ENCODE assay signal across 19 cellular contexts in the genomic region with DNA sequence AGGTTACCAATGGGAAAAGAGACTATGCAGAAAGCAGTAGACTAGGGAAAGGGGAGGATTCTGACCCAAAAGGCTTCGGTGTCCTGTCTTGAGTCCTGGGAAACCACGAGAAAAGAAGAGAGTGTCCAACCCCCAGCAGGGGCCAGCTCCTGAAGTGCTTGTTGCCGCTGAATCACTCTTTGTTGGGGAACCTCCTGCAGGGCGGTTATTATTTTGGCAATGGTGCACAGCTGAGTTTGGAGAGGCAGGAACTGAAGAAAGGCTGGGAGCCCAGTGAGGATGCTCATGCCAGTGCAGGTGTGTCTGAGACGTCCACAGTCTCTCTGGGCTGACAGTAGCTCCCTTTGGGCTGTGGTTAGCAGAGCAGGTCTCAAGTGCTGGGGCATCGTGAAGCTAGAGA.
DNase-seq lines count a peak whose midpoint lies in the region; ATAC-seq and TF ChIP-seq lines count a peak whose summit lies in the region.
"Had no signal": no experiment of that assay in that cellular context is flagged by ENCODE, and none has a peak within 500 bp of the region (broad histone marks: within the 10 kb centered on the region; RNA-seq: fewer than 3 reads in every experiment).

No MANE protein-coding gene starts in this region.

- H3K4me3 Mint-ChIP-seq in activated CD4-positive, alpha-beta T cell treated with anti-CD3 and anti-CD28 coated beads for 36 hours: no peak overlapping the region
- no peak overlapping the region for H3K4me3 Mint-ChIP-seq in IgD-negative memory B cell
- peak overlapping the region in 1 of 5 experiments; percentile 9 for H3K4me3 Mint-ChIP-seq in brain

- no peaks in the 10 kb centered on the region for H3K79me2 ChIP-seq in osteoblast (ENCODE audit: insufficient read depth, low read length)

- no peaks in the 10 kb centered on the region for H3K27me3 ChIP-seq in neutrophil
- H3K27me3 ChIP-seq in osteoblast (ENCODE audit: insufficient read depth, low read length): peaks cover 18% of the 10 kb centered on the region
- H3K27me3 ChIP-seq: ascending aorta, ovary, sigmoid colon had no signal

- H3K27me3 Mint-ChIP-seq in activated CD4-positive, alpha-beta T cell treated with anti-CD3 and anti-CD28 coated beads for 36 hours: no peaks in the 10 kb centered on the region
- H3K27me3 Mint-ChIP-seq in IgD-negative memory B cell (no peaks in the 10 kb centered on the region), brain (no peaks in the 10 kb centered on the region)

- H4K20me1 ChIP-seq in osteoblast (ENCODE audit: insufficient read depth, low read length): no peaks in the 10 kb centered on the region

- intact Hi-C loops in activated CD4-positive, alpha-beta T cell treated with anti-CD3 and anti-CD28 coated beads for 36 hours (cut with DNase I, micrococcal nuclease): no loop called here

- TF ChIP-seq CTCF in brain (conservative IDR thresholded peaks at IDR 0.05) (no peak), neutrophil (IDR thresholded peaks at IDR 0.05) (no peak), osteoblast (IDR thresholded peaks at IDR 0.05; ENCODE audit: extremely low read depth, low read depth, low read length) (no peak), GM10248 (IDR thresholded peaks at IDR 0.05; ENCODE audit: control extremely low read depth, extremely low read depth, low read depth, missing control alignments) (no peak)

- peak overlapping the region; percentile 10 for H3K27ac Mint-ChIP-seq in activated CD4-positive, alpha-beta T cell treated with anti-CD3 and anti-CD28 coated beads for 36 hours
- H3K27ac Mint-ChIP-seq in IgD-negative memory B cell (peak overlapping the region in 2 of 3 donors; percentile 79 to 83), brain (peak overlapping the region in 3 of 5 experiments; percentile 9 to 42 (median 35))

- peak overlapping the region; percentile 93 for H3K27ac ChIP-seq in neutrophil
- no peak overlapping the region for H3K27ac ChIP-seq in osteoblast (ENCODE audit: low read depth, low read length)
- H3K27ac ChIP-seq: ascending aorta, ovary, sigmoid colon had no signal

- peaks cover 25% of the 10 kb centered on the region for H3K4me1 Mint-ChIP-seq in activated CD4-positive, alpha-beta T cell treated with anti-CD3 and anti-CD28 coated beads for 36 hours
- H3K4me1 Mint-ChIP-seq in IgD-negative memory B cell (peaks cover 30 to 37% (median 35%) of the 10 kb centered on the region in 3 donors), brain (peaks cover 24% of the 10 kb centered on the region)

- H3K4me1 ChIP-seq in neutrophil (ENCODE audit: control insufficient read depth in 1 of 2, insufficient read depth in 1 of 2, low read depth in 1 of 2, low read length in 1 of 2) (peaks cover 43 to 50% of the 10 kb centered on the region in 2 experiments), osteoblast (ENCODE audit: insufficient read depth, low read length) (no peaks in the 10 kb centered on the region)
- H3K4me1 ChIP-seq: ascending aorta, sigmoid colon had no signal

- H3K36me3 ChIP-seq in neutrophil (peaks cover 90% of the 10 kb centered on the region), osteoblast (ENCODE audit: insufficient read depth, low read length) (no peaks in the 10 kb centered on the region)
- H3K36me3 ChIP-seq: ascending aorta, ovary, sigmoid colon had no signal

- ATAC-seq in activated CD4-positive, alpha-beta T cell treated with anti-CD3 and anti-CD28 coated beads for 36 hours: no peak
- ATAC-seq: esophagus mucosa, Panc1 had no signal

- DNase-seq in activated CD4-positive, alpha-beta T cell treated with anti-CD3 and anti-CD28 coated beads for 36 hours: no peak
- no peak for DNase-seq in activated CD4-positive, alpha-beta T cell treated with anti-CD3 and anti-CD28 coated beads, Interleukin-2, amount 50 U/mL, for 4 hours
- DNase-seq in osteoblast (ENCODE audit: insufficient read length, low spot score, missing footprints) (no peak), GM10248 (ENCODE audit: extremely low spot score) (no peak), activated gamma-delta T cell (lab: John Stamatoyannopoulos, UW) (no peak)
- DNase-seq: activated effector memory CD4-positive, alpha-beta T cell treated with Interleukin-2 at 50 U/mL for 16 hours; dermis blood vessel endothelial cell; NCI-H187 treated with DMSO at 0.1 percent for 48 hours; NCI-H774; ovary; sigmoid colon; SK-N-SH; stimulated activated CD4-positive, alpha-beta T cell treated with anti-CD3 and anti-CD28 coated beads, Interleukin-1b, Interleukin-23, amount 100 ng/mL, for 48 hours had no signal

- H3K4me2 ChIP-seq in osteoblast (ENCODE audit: insufficient read depth, low read length): no peak overlapping the region
- H3K4me2 ChIP-seq: SK-N-SH had no signal

- peak overlapping the region in 1 of 2 experiments; percentile 24 for H3K4me3 ChIP-seq in neutrophil (ENCODE audit: low read depth in 1 of 2, low read length in 1 of 2)
- H3K4me3 ChIP-seq in osteoblast (ENCODE audit: insufficient read depth, low read length): no peak overlapping the region
- H3K4me3 ChIP-seq: ascending aorta, ovary, sigmoid colon had no signal

- H3K9me3 ChIP-seq in neutrophil: peaks cover 4% of the 10 kb centered on the region
- no peaks in the 10 kb centered on the region for H3K9me3 ChIP-seq in osteoblast (ENCODE audit: low read depth, low read length)
- H3K9me3 ChIP-seq: ascending aorta, ovary, sigmoid colon, SK-N-SH had no signal

- CTCF ChIA-PET in activated CD4-positive, alpha-beta T cell treated with anti-CD3 and anti-CD28 coated beads for 36 hours (lab: Charles Lee): interaction anchor here (0.7 kb wide), 1 partner anchor 8 kb away, joined by 3 read pairs; no protein-coding TSS in a partner anchor
- CTCF ChIA-PET in GM10248 (lab: Yijun Ruan, JAX): interaction anchor here (1.2 kb wide), 1 partner anchor 10 kb away, joined by 3 read pairs; no protein-coding TSS in a partner anchor

- POLR2A ChIA-PET in activated CD4-positive, alpha-beta T cell treated with anti-CD3 and anti-CD28 coated beads for 36 hours (lab: Charles Lee): no interaction called here
- POLR2A ChIA-PET in GM10248 (lab: Yijun Ruan, JAX): interaction anchor here (0.7 kb wide), 1 partner anchor 111 kb away, joined by 9 read pairs; no protein-coding TSS in a partner anchor

- no peak overlapping the region for H2AFZ ChIP-seq in osteoblast (ENCODE audit: low read length)

- peaks cover 6% of the 10 kb centered on the region for H3K36me3 Mint-ChIP-seq in activated CD4-positive, alpha-beta T cell treated with anti-CD3 and anti-CD28 coated beads for 36 hours (ENCODE audit: low read depth)
- H3K36me3 Mint-ChIP-seq in IgD-negative memory B cell (peaks cover 13% of the 10 kb centered on the region), brain (peaks cover 67% of the 10 kb centered on the region)

- no peaks in the 10 kb centered on the region for H3K9me3 Mint-ChIP-seq in activated CD4-positive, alpha-beta T cell treated with anti-CD3 and anti-CD28 coated beads for 36 hours (ENCODE audit: low read depth)
- no peaks in the 10 kb centered on the region for H3K9me3 Mint-ChIP-seq in IgD-negative memory B cell
- no peaks in the 10 kb centered on the region for H3K9me3 Mint-ChIP-seq in brain

Comparison
In these comparisons a context has a peak if more than half of its experiments do, and no peak if none do; other contexts are left out.
1. H3K27ac Mint-ChIP-seq: peak in every context shown above with its lines; median percentile 81 in IgD-negative memory B cell; 35 in brain; 10 in activated CD4-positive, alpha-beta T cell treated with anti-CD3 and anti-CD28 coated beads for 36 hours.